ENCODE assay signal across 22 cellular contexts in the genomic region with DNA sequence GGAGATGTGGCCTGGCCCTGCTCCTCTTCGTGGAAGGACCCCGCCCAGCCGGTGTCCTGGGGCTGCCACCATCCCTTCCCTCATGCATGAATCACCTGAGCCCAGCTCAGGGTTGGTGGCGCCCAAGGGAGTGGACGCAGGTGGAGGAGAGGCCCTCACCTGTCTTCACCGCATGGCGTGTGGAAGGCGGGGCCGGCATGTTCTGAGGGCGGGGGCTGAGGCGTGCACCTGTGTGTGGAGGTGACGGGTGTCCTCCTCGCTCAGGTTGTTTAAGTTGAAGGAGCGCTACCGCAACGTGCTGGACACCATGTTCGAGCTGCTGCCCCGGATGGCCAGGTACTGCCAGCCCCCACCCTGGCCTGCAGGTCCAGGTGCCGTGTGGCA.
"Had no signal": no experiment of that assay in that cellular context is flagged by ENCODE, and none has a peak within 500 bp of the region (broad histone marks: within the 10 kb centered on the region; RNA-seq: fewer than 3 reads in every experiment).

No MANE protein-coding gene starts in this region.

- H3K9me3 Mint-ChIP-seq: effector memory CD8-positive, alpha-beta T cell; natural killer cell had no signal

- H3K36me3 Mint-ChIP-seq: natural killer cell had no signal

- H3K4me2 ChIP-seq: smooth muscle cell had no signal

- H3K27me3 ChIP-seq: neutrophil, right atrium auricular region, tibial nerve, upper lobe of right lung, vagina had no signal

- H3K9me3 ChIP-seq: neutrophil, prostate gland, right atrium auricular region, thoracic aorta, tibial nerve, upper lobe of right lung, vagina had no signal

- H3K27ac Mint-ChIP-seq: natural killer cell had no signal

- H3K27me3 Mint-ChIP-seq: effector memory CD8-positive, alpha-beta T cell had no signal

- H3K4me1 Mint-ChIP-seq: natural killer cell had no signal

- ATAC-seq: effector memory CD8-positive, alpha-beta T cell; left lobe of liver; natural killer cell; sciatic nerve; upper lobe of right lung had no signal

- H3K27ac ChIP-seq: neutrophil, prostate gland, right atrium auricular region, thoracic aorta, upper lobe of right lung, vagina had no signal

- H3K4me3 ChIP-seq: prostate gland, right atrium auricular region, smooth muscle cell, thoracic aorta, tibial nerve, upper lobe of right lung, vagina had no signal

- H3K4me3 Mint-ChIP-seq: effector memory CD8-positive, alpha-beta T cell; natural killer cell had no signal

- H3K4me1 ChIP-seq: prostate gland, right atrium auricular region, upper lobe of right lung, vagina had no signal

- DNase-seq: cerebellar nuclear complex; cortex of kidney; effector memory CD8-positive, alpha-beta T cell; erythroblast; hypothalamus; mesendoderm; natural killer cell; stimulated activated CD4-positive, alpha-beta T cell treated with anti-CD3 and anti-CD28 coated beads, Interleukin-12 subunit alpha, Interleukin-12 subunit beta, amount 100 ng/mL, for 4 hours; stimulated activated CD4-positive, alpha-beta T cell treated with anti-CD3 and anti-CD28 coated beads, Interleukin-1b, Interleukin-23, amount 100 ng/mL, for 48 hours; stimulated activated CD4-positive, alpha-beta T cell treated with anti-CD3 and anti-CD28 coated beads, Interleukin-4, amount 100 ng/mL, for 1 hour; stimulated activated CD8-positive, alpha-beta memory T cell treated with anti-CD3 and anti-CD28 coated beads, Interleukin-4, amount 100 ng/mL, for 48 hours; stimulated activated naive CD4-positive, alpha-beta T cell treated with Interleukin-2 at 50 U/mL for 16 hours; upper lobe of right lung had no signal
